In genomic region chr1:207868252-207868768, GRCh38 we compare ENCODE assay signal across 8 cellular contexts. TPM values are rescaled to one million over a fixed set of nuclear protein-coding genes. Genes with fewer than 3 reads are reported as not detected.
DNase-seq lines count a peak whose midpoint lies in the region; ATAC-seq and TF ChIP-seq lines count a peak whose summit lies in the region.

No MANE protein-coding gene starts in this region.

- CTCF ChIA-PET in activated CD8-positive, alpha-beta memory T cell treated with anti-CD3 and anti-CD28 coated beads, Interleukin-2, amount 10 ng/mL, durations not matched to agents 7 days and 5 days (lab: Charles Lee) = interaction anchor here (0.6 to 17.5 kb wide), 24 partner anchors 8 to 289 kb away, joined by 3 to 414 read pairs (median 7); no protein-coding TSS in a partner anchor

- H3K4me3 Mint-ChIP-seq in activated CD8-positive, alpha-beta memory T cell treated with anti-CD3 and anti-CD28 coated beads, Interleukin-2, amount 10 ng/mL, durations not matched to agents 7 days and 5 days = peak overlapping the region; percentile 93
- H3K4me3 Mint-ChIP-seq in nephron = peak overlapping the region; percentile 74 to 83 (median 82)

- no peaks in the 10 kb centered on the region for H3K27me3 Mint-ChIP-seq in activated CD8-positive, alpha-beta memory T cell treated with anti-CD3 and anti-CD28 coated beads, Interleukin-2, amount 10 ng/mL, durations not matched to agents 7 days and 5 days
- peaks cover 4% of the 10 kb centered on the region for H3K27me3 Mint-ChIP-seq in nephron (ENCODE audit: low read depth)

- peaks cover 37% of the 10 kb centered on the region for H3K36me3 Mint-ChIP-seq in activated CD8-positive, alpha-beta memory T cell treated with anti-CD3 and anti-CD28 coated beads, Interleukin-2, amount 10 ng/mL, durations not matched to agents 7 days and 5 days
- no peaks in the 10 kb centered on the region for H3K36me3 Mint-ChIP-seq in nephron (ENCODE audit: low read depth)

- ATAC-seq in HG03175 (IDR thresholded peaks at IDR 0.05; ENCODE audit: unreplicated experiment) = peak; percentile 31
- peak; percentile 24 for ATAC-seq in activated CD8-positive, alpha-beta memory T cell treated with anti-CD3 and anti-CD28 coated beads, Interleukin-2, amount 10 ng/mL, durations not matched to agents 7 days and 5 days
- no peak for ATAC-seq in GM18870 (IDR thresholded peaks at IDR 0.05; ENCODE audit: unreplicated experiment)

- TF ChIP-seq CTCF in fibroblast of mammary gland (conservative IDR thresholded peaks at IDR 0.05; ENCODE audit: control insufficient read depth, insufficient read depth, low read depth, low read length) (no peak), nephron (IDR thresholded peaks at IDR 0.05; ENCODE audit: unreplicated experiment in 3 of 3) (no peak)

- H3K4me1 Mint-ChIP-seq in activated CD8-positive, alpha-beta memory T cell treated with anti-CD3 and anti-CD28 coated beads, Interleukin-2, amount 10 ng/mL, durations not matched to agents 7 days and 5 days = peaks cover 80% of the 10 kb centered on the region
- peaks cover 17% of the 10 kb centered on the region for H3K4me1 Mint-ChIP-seq in nephron

- H3K27ac Mint-ChIP-seq in activated CD8-positive, alpha-beta memory T cell treated with anti-CD3 and anti-CD28 coated beads, Interleukin-2, amount 10 ng/mL, durations not matched to agents 7 days and 5 days = peak overlapping the region; percentile 90
- peak overlapping the region in 2 of 3 experiments; percentile 31 to 40 for H3K27ac Mint-ChIP-seq in nephron

- peak overlapping the region; percentile 68 for H3K4me3 ChIP-seq in fibroblast of mammary gland (ENCODE audit: control insufficient read depth, low read depth, low read length)

- DNase-seq in DMS53 (lab: John Stamatoyannopoulos, UW) (peak; percentile 51), DMS53 treated with DMSO at 0.1 percent for 48 hours (lab: John Stamatoyannopoulos, UW; ENCODE audit: unreplicated experiment) (no peak), fibroblast of mammary gland (ENCODE audit: low read depth) (peak; percentile 48)
- peak; percentile 73 for DNase-seq in activated CD8-positive, alpha-beta memory T cell treated with anti-CD3 and anti-CD28 coated beads, Interleukin-2, amount 10 ng/mL, durations not matched to agents 7 days and 5 days
- no peak for DNase-seq in central memory CD4-positive, alpha-beta T cell

- H3K9me3 Mint-ChIP-seq in activated CD8-positive, alpha-beta memory T cell treated with anti-CD3 and anti-CD28 coated beads, Interleukin-2, amount 10 ng/mL, durations not matched to agents 7 days and 5 days (ENCODE audit: low read depth) = no peaks in the 10 kb centered on the region
- no peaks in the 10 kb centered on the region for H3K9me3 Mint-ChIP-seq in nephron

RNA-seq across cellular contexts. Expression of gene CD34, which starts 42.6 kb away (rescaled TPM):
- under 1 TPM; 0.02 to 0.06 TPM for total RNA-seq in activated CD8-positive, alpha-beta memory T cell treated with anti-CD3 and anti-CD28 coated beads, Interleukin-2, amount 10 ng/mL, durations not matched to agents 7 days and 5 days

Comparison
In these comparisons a context has a peak if more than half of its experiments do, and no peak if none do; other contexts are left out.
1. DNase-seq: peak in DMS53 (single experiment), activated CD8-positive, alpha-beta memory T cell treated with anti-CD3 and anti-CD28 coated beads, Interleukin-2, amount 10 ng/mL, durations not matched to agents 7 days and 5 days (single experiment) and fibroblast of mammary gland (single experiment); none in DMS53 treated with DMSO at 0.1 percent for 48 hours (single experiment) and central memory CD4-positive, alpha-beta T cell (single experiment).